In the genomic region with DNA sequence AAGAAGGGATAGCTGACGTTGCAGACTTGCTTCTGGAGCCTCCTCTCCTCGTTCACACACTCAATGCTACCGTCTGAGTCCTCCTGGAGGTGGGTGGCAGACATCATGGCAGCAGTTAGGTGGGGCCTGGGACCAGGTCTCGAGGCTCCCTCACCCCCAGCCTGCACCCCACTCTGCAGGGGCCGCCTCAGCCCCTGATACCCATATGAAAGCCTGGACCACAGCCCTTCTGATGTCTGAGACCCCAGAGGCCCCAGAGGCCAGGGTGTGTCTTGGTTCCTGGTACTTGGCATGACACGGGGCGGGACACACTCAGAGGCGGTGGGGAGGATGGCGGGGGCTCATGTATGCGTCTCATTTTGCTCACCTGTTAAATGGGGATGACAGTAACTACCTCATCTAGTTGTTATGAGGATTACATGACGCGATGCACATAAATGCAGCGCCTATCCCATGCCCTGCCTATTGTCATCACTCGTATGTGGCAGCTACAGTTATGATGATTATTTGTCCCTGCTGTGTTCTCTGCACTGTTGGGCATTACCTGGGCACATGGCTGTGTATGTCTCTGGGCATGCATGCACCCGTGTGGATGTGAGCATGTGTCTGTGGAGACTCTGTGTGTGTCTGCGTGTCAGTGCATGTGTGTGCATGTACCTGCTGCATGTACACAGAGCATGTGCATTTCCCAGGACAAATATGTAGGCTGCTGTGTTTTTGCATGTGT, we compare ENCODE assay signal across 28 cellular contexts. TPM values are rescaled to one million over a fixed set of nuclear protein-coding genes. Genes with fewer than 3 reads are reported as not detected.
DNase-seq lines count a peak whose midpoint lies in the region; ATAC-seq and TF ChIP-seq lines count a peak whose summit lies in the region.
"Had no signal": no experiment of that assay in that cellular context is flagged by ENCODE, and none has a peak within 500 bp of the region (broad histone marks: within the 10 kb centered on the region; RNA-seq: fewer than 3 reads in every experiment).

No MANE protein-coding gene starts in this region.

- H2AFZ ChIP-seq in smooth muscle cell (ENCODE audit: low read depth), result no peak overlapping the region

- H3K4me1 ChIP-seq in Peyer's patch (no peaks in the 10 kb centered on the region), sigmoid colon (no peaks in the 10 kb centered on the region), smooth muscle cell (ENCODE audit: low read depth) (peaks cover 23% of the 10 kb centered on the region)
- H3K4me1 ChIP-seq: adrenal gland, Caco-2, HAP-1 had no signal

- peaks cover 0 to 1% (median 0%) of the 10 kb centered on the region in 7 donors for H3K9me3 Mint-ChIP-seq in CD14-positive monocyte
- H3K9me3 Mint-ChIP-seq: activated CD4-positive, alpha-beta memory T cell treated with anti-CD3 and anti-CD28 coated beads, Interleukin-2, amount 10 ng/mL, durations not matched to agents 7 days and 5 days; stimulated activated naive CD8-positive, alpha-beta T cell treated with anti-CD3 and anti-CD28 coated beads, Interleukin-15, amount 100 ng/mL, for 72 hours; T-helper 1 cell treated with Interleukin-12 subunit alpha and Interleukin-12 subunit beta and Interleukin-4 antibody, amounts not matched to agents 30 μg/mL and 1 μg/mL, for 36 hours had no signal

- H3K9ac ChIP-seq in smooth muscle cell (ENCODE audit: low read depth), result no peak overlapping the region

- ATAC-seq in left lobe of liver (no peak), GM18505 (IDR thresholded peaks at IDR 0.05; ENCODE audit: unreplicated experiment) (no peak)
- ATAC-seq: activated CD4-positive, CD25-positive, alpha-beta regulatory T cell treated with anti-CD3 and anti-CD28 coated beads, Interleukin-2, amount 50 U/mL, for 24 hours; stimulated activated naive CD8-positive, alpha-beta T cell treated with anti-CD3 and anti-CD28 coated beads, Interleukin-15, amount 100 ng/mL, for 72 hours had no signal

- H3K4me1 Mint-ChIP-seq in CD14-positive monocyte, result no peaks in the 10 kb centered on the region
- H3K4me1 Mint-ChIP-seq: activated CD4-positive, alpha-beta memory T cell treated with anti-CD3 and anti-CD28 coated beads, Interleukin-2, amount 10 ng/mL, durations not matched to agents 7 days and 5 days; stimulated activated naive CD8-positive, alpha-beta T cell treated with anti-CD3 and anti-CD28 coated beads, Interleukin-15, amount 100 ng/mL, for 72 hours had no signal

- no peaks in the 10 kb centered on the region for H3F3A ChIP-seq in smooth muscle cell (ENCODE audit: low read depth)

- no peak for TF ChIP-seq EP300 in sigmoid colon (IDR thresholded peaks at IDR 0.05)

- no peak overlapping the region for H3K27ac Mint-ChIP-seq in CD14-positive monocyte
- H3K27ac Mint-ChIP-seq: activated CD4-positive, alpha-beta memory T cell treated with anti-CD3 and anti-CD28 coated beads, Interleukin-2, amount 10 ng/mL, durations not matched to agents 7 days and 5 days; T-helper 1 cell treated with Interleukin-12 subunit alpha and Interleukin-12 subunit beta and Interleukin-4 antibody, amounts not matched to agents 30 μg/mL and 1 μg/mL, for 36 hours had no signal

- no peak overlapping the region for H3K4me2 ChIP-seq in smooth muscle cell

- 78 to 89% methylated on average over 16 of the region's 16 CpGs for WGBS in sigmoid colon, 2 donors
- 92% methylated on average over 16 of the region's 16 CpGs for WGBS in smooth muscle cell (ENCODE audit: low lambda C conversion rate)

- TF ChIP-seq POLR2A in Peyer's patch (IDR thresholded peaks at IDR 0.05), result no peak
- TF ChIP-seq POLR2A in sigmoid colon (IDR thresholded peaks at IDR 0.05), result no peak
- TF ChIP-seq POLR2A in GM18505 (IDR thresholded peaks at IDR 0.05; ENCODE audit: borderline replicate concordance, extremely low read depth, insufficient read depth, insufficient read length), result no peak

- no peak for TF ChIP-seq CTCF in CD14-positive monocyte (IDR thresholded peaks at IDR 0.05)
- no peak for TF ChIP-seq CTCF in Peyer's patch (IDR thresholded peaks at IDR 0.05)
- no peak for TF ChIP-seq CTCF in sigmoid colon (IDR thresholded peaks at IDR 0.05)
- no peak for TF ChIP-seq CTCF in smooth muscle cell (IDR thresholded peaks at IDR 0.05; ENCODE audit: borderline replicate concordance, insufficient read depth, poor library complexity, severe bottlenecking)

- H3K9me3 ChIP-seq in Peyer's patch, result no peaks in the 10 kb centered on the region
- no peaks in the 10 kb centered on the region for H3K9me3 ChIP-seq in sigmoid colon
- H3K9me3 ChIP-seq in smooth muscle cell (replicated peaks; ENCODE audit: low read depth), result no peaks in the 10 kb centered on the region
- H3K9me3 ChIP-seq: adrenal gland, Caco-2, HAP-1, MG63, tibial nerve had no signal

- H3K4me3 ChIP-seq in Peyer's patch, result no peak overlapping the region
- H3K4me3 ChIP-seq in sigmoid colon, result no peak overlapping the region
- no peak overlapping the region for H3K4me3 ChIP-seq in smooth muscle cell
- H3K4me3 ChIP-seq: adrenal gland, HAP-1, MG63, SK-N-MC, tibial nerve had no signal

- H3K79me2 ChIP-seq in smooth muscle cell (ENCODE audit: low read depth), result no peaks in the 10 kb centered on the region

- H4K20me1 ChIP-seq in smooth muscle cell (ENCODE audit: low read depth), result no peaks in the 10 kb centered on the region

- H3K36me3 Mint-ChIP-seq in CD14-positive monocyte, result no peaks in the 10 kb centered on the region

- no peaks in the 10 kb centered on the region for H3K36me3 ChIP-seq in Peyer's patch
- H3K36me3 ChIP-seq in sigmoid colon, result no peaks in the 10 kb centered on the region
- no peaks in the 10 kb centered on the region for H3K36me3 ChIP-seq in smooth muscle cell (ENCODE audit: low read depth)
- H3K36me3 ChIP-seq: adrenal gland, HAP-1, tibial nerve had no signal

- H3K27me3 Mint-ChIP-seq in CD14-positive monocyte (ENCODE audit: low read depth in 3 of 3), result peaks cover 1 to 3% (median 1%) of the 10 kb centered on the region in 3 donors
- H3K27me3 Mint-ChIP-seq: stimulated activated naive CD8-positive, alpha-beta T cell treated with anti-CD3 and anti-CD28 coated beads, Interleukin-15, amount 100 ng/mL, for 72 hours had no signal

- H3K27me3 ChIP-seq in Peyer's patch (no peaks in the 10 kb centered on the region), sigmoid colon (no peaks in the 10 kb centered on the region), smooth muscle cell (ENCODE audit: low read depth) (no peaks in the 10 kb centered on the region)
- H3K27me3 ChIP-seq: adrenal gland, brain microvascular endothelial cell, MG63, tibial nerve had no signal

- peak; percentile 26 for DNase-seq in CD14-positive monocyte (ENCODE audit: low spot score)
- peak in 2 of 3 donors; percentile 22 for DNase-seq in Peyer's patch
- DNase-seq in left lobe of liver (ENCODE audit: low spot score), result peak; percentile 28
- peak; percentile 58 for DNase-seq in sigmoid colon
- no peak for DNase-seq in smooth muscle cell (lab: John Stamatoyannopoulos, UW; ENCODE audit: unreplicated experiment)
- DNase-seq in AG08396 (ENCODE audit: low spot score), result no peak
- DNase-seq: activated CD4-positive, alpha-beta memory T cell treated with anti-CD3 and anti-CD28 coated beads, Interleukin-2, amount 10 ng/mL, durations not matched to agents 7 days and 5 days; activated gamma-delta T cell treated with Interleukin-2 at 50 U/mL for 16 hours; brain microvascular endothelial cell; C1 segment of cervical spinal cord; DMS79; effector CD8-positive, alpha-beta T cell; GDM1; glutamatergic neuron; KBM-7; kidney glomerular epithelial cell; MG63; NCI-H2107; stimulated activated naive CD8-positive, alpha-beta T cell treated with anti-CD3 and anti-CD28 coated beads, Interleukin-15, amount 100 ng/mL, for 72 hours had no signal

- no peak overlapping the region for H3K4me3 Mint-ChIP-seq in CD14-positive monocyte
- H3K4me3 Mint-ChIP-seq: activated CD4-positive, alpha-beta memory T cell treated with anti-CD3 and anti-CD28 coated beads, Interleukin-2, amount 10 ng/mL, durations not matched to agents 7 days and 5 days; stimulated activated naive CD8-positive, alpha-beta T cell treated with anti-CD3 and anti-CD28 coated beads, Interleukin-15, amount 100 ng/mL, for 72 hours; T-helper 1 cell treated with Interleukin-12 subunit alpha and Interleukin-12 subunit beta and Interleukin-4 antibody, amounts not matched to agents 30 μg/mL and 1 μg/mL, for 36 hours had no signal

- H3K27ac ChIP-seq in Peyer's patch, result no peak overlapping the region
- no peak overlapping the region for H3K27ac ChIP-seq in sigmoid colon
- no peak overlapping the region for H3K27ac ChIP-seq in smooth muscle cell (ENCODE audit: low read depth)
- H3K27ac ChIP-seq: adrenal gland, brain microvascular endothelial cell, RWPE1, SK-N-MC, tibial nerve had no signal

- intact Hi-C loops in CD14-positive monocyte (cut with micrococcal nuclease), result no loop called here
- intact Hi-C loops in sigmoid colon (cut with DNase I), result no loop called here

RNA-seq across cellular contexts. Expression of a gene that starts 39.9 kb away (rescaled TPM):
- 10 to 100 TPM; 26.0 to 26.4 TPM for polyA plus RNA-seq in CD14-positive monocyte
- 10 to 100 TPM; 28.1 to 48.2 (median 43.0) TPM for total RNA-seq in Peyer's patch
- 21.5 TPM for total RNA-seq in left lobe of liver
- 10 to 100 TPM; 54.7 to 64.2 (median 62.8) TPM for total RNA-seq in sigmoid colon
- 10 to 100 TPM; 11.4 to 12.9 (median 11.6) TPM for polyA plus RNA-seq in sigmoid colon
- total RNA-seq in smooth muscle cell, result 41.4 and 50.0 TPM in 2 replicates
- 13.0 and 15.7 TPM in 2 replicates for polyA plus RNA-seq in smooth muscle cell

Comparison
In these comparisons a context has a peak if more than half of its experiments do, and no peak if none do; other contexts are left out.
1. DNase-seq: peak in CD14-positive monocyte (single experiment), Peyer's patch (2 of 3), left lobe of liver (single experiment) and sigmoid colon (single experiment); none in smooth muscle cell (single experiment) and AG08396 (single experiment).